In the genomic region with DNA sequence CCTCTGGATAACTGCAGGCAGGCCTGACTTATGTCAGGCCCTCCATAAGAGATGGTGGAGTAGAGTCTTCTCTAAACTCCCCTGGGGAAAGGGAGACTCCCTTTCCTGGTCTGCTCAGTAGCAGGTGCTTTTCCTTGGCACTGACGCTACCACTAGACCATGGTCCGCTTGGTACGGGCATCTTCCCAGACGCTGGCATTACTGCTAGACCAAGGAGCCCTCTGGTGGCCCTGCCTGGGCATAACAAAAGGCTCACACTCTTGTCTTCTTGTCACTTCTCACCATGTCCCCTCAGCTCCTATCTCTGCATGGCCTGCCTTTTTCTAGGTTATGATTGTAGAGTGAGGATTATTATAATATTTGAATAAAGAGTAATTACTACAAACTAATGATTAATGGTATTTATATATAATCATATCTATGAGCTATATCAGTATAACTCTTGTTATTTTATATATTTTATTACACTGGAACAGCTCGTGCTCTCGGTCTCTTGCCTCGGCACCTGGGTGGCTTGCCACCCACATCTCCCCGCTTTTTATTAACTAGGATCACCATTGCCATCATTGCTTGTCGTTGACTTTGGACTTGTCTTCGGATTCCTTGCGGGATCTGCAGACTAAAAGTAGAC, we compare ENCODE assay signal across 1 cellular context.
TF ChIP-seq lines count a peak whose summit lies in the region.

No MANE protein-coding gene starts in this region.

TF ChIP-seq in K562, 482 proteins besides CTCF, POLR2A, EP300 and RAD21 (continued from another document):
- TF ChIP-seq RBM17 (IDR thresholded peaks at IDR 0.05; ENCODE audit: borderline replicate concordance, low read depth, low read length) (no peak), SMC3 (conservative IDR thresholded peaks at IDR 0.05; ENCODE audit: insufficient read depth, low read depth, low read length) (0 out of 2 replicates have a peak, but pooled peaks have one; percentile 7), CBFA2T3 (IDR thresholded peaks at IDR 0.05) (no peak), STAG1 (CRISPR knock-in tag; IDR thresholded peaks at IDR 0.05; ENCODE audit: borderline replicate concordance) (peak; percentile 24; the same call in 1 of the 2 replicates)
